Comparison of ENCODE assay signal across 13 cellular contexts in genomic region chr7:101885597-101885955, GRCh38.
DNase-seq lines count a peak whose midpoint lies in the region; ATAC-seq and TF ChIP-seq lines count a peak whose summit lies in the region.
"Had no signal": no experiment of that assay in that cellular context is flagged by ENCODE, and none has a peak within 500 bp of the region (broad histone marks: within the 10 kb centered on the region; RNA-seq: fewer than 3 reads in every experiment).

No MANE protein-coding gene starts in this region.

- no peak overlapping the region for H3K18ac ChIP-seq in H9 (ENCODE audit: insufficient read length, low read depth, low read length)

- no peak overlapping the region for H3K27ac Mint-ChIP-seq in H9

- no peak for ATAC-seq in HG02884 (IDR thresholded peaks at IDR 0.05; ENCODE audit: unreplicated experiment)

- H2BK120ac ChIP-seq in H9 (ENCODE audit: low read depth, low read length, poor library complexity, severe bottlenecking) = no peak overlapping the region

- peaks cover 0 to 5% (median 0%) of the 10 kb centered on the region in 3 experiments; a peak in 2 of 7 replicates for H3K36me3 Mint-ChIP-seq in H9 (ENCODE audit: insufficient read depth in 1 of 3, low read depth in 3 of 3)

- peaks cover 30 to 34% of the 10 kb centered on the region in 2 experiments for H3K4me1 Mint-ChIP-seq in H9

- H3K4me3 Mint-ChIP-seq in H9 = no peak overlapping the region
- H3K4me3 Mint-ChIP-seq: HFFc6, neural crest cell had no signal

- H3K79me2 ChIP-seq in H9 (ENCODE audit: insufficient read depth, low read length) = peaks cover 52% of the 10 kb centered on the region; the same call in 1 of the 2 replicates

- peaks cover 2% of the 10 kb centered on the region for H4K20me1 ChIP-seq in H9 (ENCODE audit: control insufficient read depth, insufficient read depth, insufficient read length)

- H3K9ac ChIP-seq in H9 (ENCODE audit: extremely low read depth, insufficient read length, low read length) (no peak overlapping the region), colonic mucosa (ENCODE audit: low read depth in 2 of 2, low read length in 2 of 2) (no peak overlapping the region)

- H4K8ac ChIP-seq in H9 (replicated peaks; ENCODE audit: insufficient read length, low read depth, low read length) = peak overlapping the region; percentile 50

- H2BK15ac ChIP-seq in H9 (ENCODE audit: low read depth, low read length) = no peak overlapping the region

- H2BK5ac ChIP-seq in H9 (ENCODE audit: insufficient read length, low read length) = no peak overlapping the region

- no peaks in the 10 kb centered on the region for H3K23me2 ChIP-seq in H9 (ENCODE audit: insufficient read length, low read depth, low read length, poor library complexity, severe bottlenecking)

- H3K4me3 ChIP-seq in thyroid gland (replicated peaks in 1 of 3) = no peak overlapping the region
- H3K4me3 ChIP-seq in dorsolateral prefrontal cortex = no peak overlapping the region
- H3K4me3 ChIP-seq in colonic mucosa = no peak overlapping the region

- TF ChIP-seq CTCF in H9 (conservative IDR thresholded peaks at IDR 0.05) (no peak), thyroid gland (IDR thresholded peaks at IDR 0.05) (no peak), dorsolateral prefrontal cortex (IDR thresholded peaks at IDR 0.05 in 54 of 56, conservative IDR thresholded peaks at IDR 0.05 in 2 of 56; ENCODE audit: low read depth in 1 of 56, partially characterized antibody in 56 of 56) (no peak), colonic mucosa (IDR thresholded peaks at IDR 0.05) (no peak)

- H2AK5ac ChIP-seq in H9 (ENCODE audit: insufficient read length, low read length) = no peak overlapping the region

- H3K36me3 ChIP-seq in thyroid gland (no peaks in the 10 kb centered on the region), colonic mucosa (no peaks in the 10 kb centered on the region)
- H3K36me3 ChIP-seq: WERI-Rb-1 had no signal

- no peaks in the 10 kb centered on the region for H3K9me3 ChIP-seq in H9 (ENCODE audit: control insufficient read depth, low read depth, low read length)
- H3K9me3 ChIP-seq in thyroid gland = no peaks in the 10 kb centered on the region
- H3K9me3 ChIP-seq in colonic mucosa = no peaks in the 10 kb centered on the region

- H3K27ac ChIP-seq in H9 (ENCODE audit: insufficient read length, low read depth, low read length) (no peak overlapping the region), thyroid gland (peak overlapping the region; percentile 5 to 57 (median 50)), dorsolateral prefrontal cortex (peak overlapping the region in 1 of 59 donors; percentile 38), colonic mucosa (no peak overlapping the region)
- H3K27ac ChIP-seq: WERI-Rb-1 had no signal

- H2BK20ac ChIP-seq in H9 (ENCODE audit: low read depth, low read length, poor library complexity, severe bottlenecking) = no peak overlapping the region

- no peak overlapping the region for H3K4ac ChIP-seq in H9 (ENCODE audit: low read depth, low read length)

- no peak overlapping the region for H3K4me2 ChIP-seq in H9 (ENCODE audit: insufficient read depth, insufficient read length, low read length)

- no peak overlapping the region for H3K23ac ChIP-seq in H9 (ENCODE audit: insufficient read length, low read depth, low read length)

- WGBS in H9 (ENCODE audit: extremely low coverage, insufficient read length, low lambda C conversion rate) = no CpG with 5 or more reads among the region's 12 CpGs
- WGBS in thyroid gland, 2 donors = 51 to 63% methylated on average over 12 of the region's 12 CpGs

- H3K14ac ChIP-seq in H9 (ENCODE audit: insufficient read depth, low read length) = no peak overlapping the region

- no peaks in the 10 kb centered on the region for H3K9me3 Mint-ChIP-seq in H9
- H3K9me3 Mint-ChIP-seq: CD4-positive, alpha-beta T cell; neural crest cell had no signal

- DNase-seq in H9 (no peak), astrocyte of the hippocampus (ENCODE audit: low read depth, low spot score) (peak; percentile 47), midbrain (lab: John Stamatoyannopoulos, UW) (peak; percentile 12), thyroid gland (peak; percentile 30 to 57), SK-N-DZ (ENCODE audit: low spot score) (no peak), dorsolateral prefrontal cortex (no peak), colonic mucosa (no peak)
- DNase-seq: CD4-positive, alpha-beta T cell; HFFc6; stimulated activated CD4-positive, alpha-beta T cell treated with anti-CD3 and anti-CD28 coated beads, Interleukin-4, amount 100 ng/mL, for 24 hours; WERI-Rb-1 had no signal

- H3K56ac ChIP-seq in H9 (ENCODE audit: insufficient read length, low read depth, low read length) = no peak overlapping the region

- peaks cover 10% of the 10 kb centered on the region for H3K79me1 ChIP-seq in H9 (ENCODE audit: insufficient read depth, low read depth, low read length, poor library complexity, severe bottlenecking)

- H4K91ac ChIP-seq in H9 (ENCODE audit: insufficient read length, low read depth, low read length) = no peak overlapping the region

- H2AFZ ChIP-seq in H9 (ENCODE audit: low read length) = no peak overlapping the region

- no peak overlapping the region for H3T11ph ChIP-seq in H9 (ENCODE audit: low read length)

- H3K4me1 ChIP-seq in H9 (ENCODE audit: insufficient read depth, low read length) = peaks cover 7% of the 10 kb centered on the region; the same call in 1 of the 2 replicates
- H3K4me1 ChIP-seq in thyroid gland = peaks cover 32 to 58% of the 10 kb centered on the region in 2 donors
- peaks cover 21% of the 10 kb centered on the region for H3K4me1 ChIP-seq in colonic mucosa

- no peaks in the 10 kb centered on the region; the same call in 1 of the 2 replicates for H3K27me3 ChIP-seq in H9 (ENCODE audit: insufficient read depth, low read length)
- no peaks in the 10 kb centered on the region for H3K27me3 ChIP-seq in thyroid gland
- no peaks in the 10 kb centered on the region for H3K27me3 ChIP-seq in dorsolateral prefrontal cortex
- no peaks in the 10 kb centered on the region for H3K27me3 ChIP-seq in colonic mucosa

- no peak overlapping the region for H4K5ac ChIP-seq in H9 (ENCODE audit: insufficient read length, low read depth, low read length)

- H2BK12ac ChIP-seq in H9 (ENCODE audit: insufficient read length, low read depth, low read length) = no peak overlapping the region

- TF ChIP-seq POLR2A in thyroid gland (IDR thresholded peaks at IDR 0.05) = no peak

- intact Hi-C loops in thyroid gland (cut with DNase I) (no loop called here), dorsolateral prefrontal cortex (cut with DNase I) (loop anchor here in 1 of 2 donors (5.0 to 10.0 kb wide), 2 partner anchors 47 to 229 kb away; no protein-coding TSS in a partner anchor), colonic mucosa (cut with DNase I) (no loop called here)

- H3K27me3 Mint-ChIP-seq in H9 (ENCODE audit: low read depth) = no peaks in the 10 kb centered on the region
- H3K27me3 Mint-ChIP-seq: CD4-positive, alpha-beta T cell had no signal

Comparison
In these comparisons a context has a peak if more than half of its experiments do, and no peak if none do; other contexts are left out.
1. DNase-seq: peak in astrocyte of the hippocampus (single experiment), midbrain (single experiment) and thyroid gland (2 of 2); none in H9 (single experiment), SK-N-DZ (single experiment), dorsolateral prefrontal cortex (0 of 10) and colonic mucosa (single experiment).
2. H3K27ac ChIP-seq: peak in thyroid gland (3 of 3); none in H9 (single experiment) and colonic mucosa (single experiment).